ENCODE assay signal across 11 cellular contexts in the genomic region with DNA sequence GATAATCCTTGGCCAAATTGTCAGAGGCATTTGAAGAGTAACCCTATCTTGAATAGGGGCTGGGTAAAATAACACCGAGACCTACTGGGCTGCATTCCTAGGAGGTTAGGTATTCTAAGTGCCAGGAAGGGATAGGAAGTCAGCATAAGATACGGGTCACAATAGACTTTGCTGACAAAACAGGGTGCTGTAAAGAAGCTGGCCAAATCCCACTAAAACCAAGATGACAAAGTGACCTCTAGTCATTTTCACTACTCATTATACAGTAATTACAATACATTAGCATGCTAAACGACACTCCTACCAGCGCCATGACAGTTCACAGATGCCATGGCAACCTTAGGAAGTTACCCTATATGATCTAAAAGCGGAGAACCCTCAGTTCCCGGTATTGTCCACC. TPM values are rescaled to one million over a fixed set of nuclear protein-coding genes. Genes with fewer than 3 reads are reported as not detected.
DNase-seq lines count a peak whose midpoint lies in the region; ATAC-seq and TF ChIP-seq lines count a peak whose summit lies in the region.
"Had no signal": no experiment of that assay in that cellular context is flagged by ENCODE, and none has a peak within 500 bp of the region (broad histone marks: within the 10 kb centered on the region; RNA-seq: fewer than 3 reads in every experiment).

No MANE protein-coding gene starts in this region.

- no peaks in the 10 kb centered on the region for H3K79me2 ChIP-seq in parathyroid adenoma

- H3K9ac ChIP-seq in parathyroid adenoma, result no peak overlapping the region

- peak overlapping the region; percentile 47 for H3K4me2 ChIP-seq in parathyroid adenoma (ENCODE audit: low read length)

- no peak overlapping the region for H3K27ac ChIP-seq in RWPE1
- H3K27ac ChIP-seq in parathyroid adenoma, result peak overlapping the region; percentile 86

- DNase-seq in H7, result peak; percentile 18
- peak; percentile 21 for DNase-seq in RWPE1 (ENCODE audit: low spot score)
- DNase-seq in iPS DF 19.7 (ENCODE audit: low read depth, low spot score), result peak; percentile 50
- DNase-seq in mucosa of gallbladder (ENCODE audit: low spot score), result no peak
- DNase-seq in erythroblast (lab: John Stamatoyannopoulos, UW), result no peak
- DNase-seq: effector CD8-positive, alpha-beta T cell; NCI-H1694 had no signal

- H3K4me3 ChIP-seq in H7 (ENCODE audit: insufficient read depth, low read depth, low read length) (no peak overlapping the region), parathyroid adenoma (ENCODE audit: low read depth, low read length) (peak overlapping the region; percentile 97)

- no peak for TF ChIP-seq CTCF in RWPE1 (conservative IDR thresholded peaks at IDR 0.05; ENCODE audit: low read depth)
- no peak for TF ChIP-seq CTCF in parathyroid adenoma (IDR thresholded peaks at IDR 0.05)

- H3K27me3 ChIP-seq in H7 (ENCODE audit: control insufficient read depth, insufficient read depth, low read length), result no peaks in the 10 kb centered on the region
- no peaks in the 10 kb centered on the region for H3K27me3 ChIP-seq in parathyroid adenoma (ENCODE audit: control insufficient read depth, insufficient read depth, low read length)

- no peak for TF ChIP-seq POLR2A in erythroblast (IDR thresholded peaks at IDR 0.05; ENCODE audit: low read length)

- peak overlapping the region; percentile 89 for H2AFZ ChIP-seq in parathyroid adenoma

- CTCF ChIA-PET in RWPE1 (lab: Yijun Ruan, JAX), result interaction anchor here (0.8 kb wide), 1 partner anchor 18 kb away, joined by 3 read pairs; no protein-coding TSS in a partner anchor

- peaks cover 2% of the 10 kb centered on the region; the same call in 1 of the 2 replicates for H3K36me3 ChIP-seq in H7 (replicated peaks; ENCODE audit: control insufficient read depth, insufficient read depth, low read length)
- H3K36me3 ChIP-seq in parathyroid adenoma (ENCODE audit: control insufficient read depth, insufficient read depth, low read length), result no peaks in the 10 kb centered on the region

- ATAC-seq in GM19452 (IDR thresholded peaks at IDR 0.05; ENCODE audit: unreplicated experiment), result no peak
- no peak for ATAC-seq in GM19397 (IDR thresholded peaks at IDR 0.05; ENCODE audit: unreplicated experiment)
- ATAC-seq: activated CD4-positive, CD25-positive, alpha-beta regulatory T cell treated with anti-CD3 and anti-CD28 coated beads, Interleukin-2, amount 50 U/mL, for 24 hours had no signal

- H3K4me1 ChIP-seq in parathyroid adenoma, result peaks cover 9% of the 10 kb centered on the region

- H3K9me3 ChIP-seq in parathyroid adenoma (ENCODE audit: control insufficient read depth, low read length), result no peaks in the 10 kb centered on the region

- POLR2A ChIA-PET in RWPE1 (lab: Yijun Ruan, JAX; ENCODE audit: low non-redundant PET), result no interaction called here

RNA-seq across cellular contexts. Expression of gene REXO2, which starts 1.0 kb away (rescaled TPM):
- total RNA-seq in H7 (2014; rRNA removed; shearing (Covaris generic)), result 116 and 122 TPM in 2 replicates
- total RNA-seq in mucosa of gallbladder, result 61.5 TPM

RNA-seq across cellular contexts. Expression of gene RBM7, which starts 37.8 kb away (rescaled TPM):
- 30.0 and 43.3 TPM in 2 replicates for total RNA-seq in H7 (2014; rRNA removed; shearing (Covaris generic))
- total RNA-seq in mucosa of gallbladder, result 21.1 TPM

RNA-seq across cellular contexts. Expression of gene C11orf71, which starts 38.0 kb away (rescaled TPM):
- 5.8 and 11.1 TPM in 2 replicates for total RNA-seq in H7 (2014; rRNA removed; shearing (Covaris generic))
- total RNA-seq in mucosa of gallbladder, result 12.3 TPM

Comparison
In these comparisons a context has a peak if more than half of its experiments do, and no peak if none do; other contexts are left out.
1. DNase-seq: peak in H7 (single experiment), RWPE1 (single experiment) and iPS DF 19.7 (single experiment); none in mucosa of gallbladder (single experiment) and erythroblast (0 of 2).